1 cellular context compared by ENCODE assay signal in the genomic region with DNA sequence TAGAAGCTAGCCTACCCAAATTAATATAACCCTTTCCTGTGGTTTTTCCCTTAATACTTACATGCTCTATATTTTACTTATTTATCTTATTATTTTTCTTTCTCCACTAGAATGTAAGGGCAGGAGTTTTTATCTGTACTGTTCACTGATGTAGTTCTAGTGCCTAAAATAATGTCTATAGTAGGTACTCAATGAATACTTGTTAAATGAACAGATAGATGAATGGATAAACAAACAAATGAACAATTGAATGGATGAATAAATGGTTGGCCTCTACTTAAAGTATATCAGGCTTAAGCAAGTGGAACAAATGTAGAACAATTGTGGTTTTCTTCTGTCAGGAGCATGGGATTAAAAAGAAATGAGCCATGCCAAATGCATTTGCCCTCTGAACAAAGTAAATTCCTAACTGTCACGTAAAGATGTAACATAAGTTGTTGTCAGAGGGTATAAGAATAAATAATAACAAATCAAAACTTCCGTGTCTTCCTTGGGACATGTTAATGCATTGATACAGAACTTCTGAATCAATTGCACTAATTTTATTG.
TF ChIP-seq lines count a peak whose summit lies in the region.

No MANE protein-coding gene starts in this region.

TF ChIP-seq in HEK293, 187 proteins besides CTCF, POLR2A, EP300 and RAD21 (continued from another document and continues in another):
- TF ChIP-seq, protein P1, sequence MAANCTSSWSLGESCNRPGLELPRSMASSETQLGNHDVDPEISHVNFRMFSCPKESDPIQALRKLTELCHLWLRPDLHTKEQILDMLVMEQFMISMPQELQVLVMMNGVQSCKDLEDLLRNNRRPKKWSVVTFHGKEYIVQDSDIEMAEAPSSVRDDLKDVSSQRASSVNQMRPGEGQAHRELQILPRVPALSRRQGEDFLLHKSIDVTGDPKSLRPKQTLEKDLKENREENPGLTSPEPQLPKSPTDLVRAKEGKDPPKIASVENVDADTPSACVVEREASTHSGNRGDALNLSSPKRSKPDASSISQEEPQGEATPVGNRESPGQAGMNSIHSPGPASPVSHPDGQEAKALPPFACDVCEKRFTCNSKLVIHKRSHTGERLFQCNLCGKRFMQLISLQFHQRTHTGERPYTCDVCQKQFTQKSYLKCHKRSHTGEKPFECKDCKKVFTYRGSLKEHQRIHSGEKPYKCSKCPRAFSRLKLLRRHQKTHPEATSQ (tag by site-specific recombination; IDR thresholded peaks at IDR 0.05), result no peak
- TF ChIP-seq SP3 (tag by site-specific recombination; IDR thresholded peaks at IDR 0.05) (peak; percentile 35; the same call in 1 of the 2 replicates), ZNF544 (tag by site-specific recombination; IDR thresholded peaks at IDR 0.05) (no peak), ZSCAN30 (tag by site-specific recombination; IDR thresholded peaks at IDR 0.05) (0 out of 2 replicates have a peak, but pooled peaks have one; percentile 57), ZEB2 (tag by site-specific recombination; IDR thresholded peaks at IDR 0.05) (peak; percentile 63), ZNF202 (tag by site-specific recombination; IDR thresholded peaks at IDR 0.05; ENCODE audit: borderline replicate concordance) (no peak), ZNF677 (tag by site-specific recombination; IDR thresholded peaks at IDR 0.05) (no peak), ZNF416 (tag by site-specific recombination; IDR thresholded peaks at IDR 0.05) (no peak), ZNF629 (tag by site-specific recombination; IDR thresholded peaks at IDR 0.05) (peak; percentile 66), ZNF132 (tag by site-specific recombination; IDR thresholded peaks at IDR 0.05; ENCODE audit: borderline replicate concordance) (no peak), ZNF239 (tag by site-specific recombination; IDR thresholded peaks at IDR 0.05) (no peak), ZNF146 (tag by site-specific recombination; IDR thresholded peaks at IDR 0.05) (0 out of 2 replicates have a peak, but pooled peaks have one; percentile 19), ZNF837 (tag by site-specific recombination; IDR thresholded peaks at IDR 0.05) (no peak), GLIS2 (tag by site-specific recombination; IDR thresholded peaks at IDR 0.05) (peak; percentile 53; the same call in 1 of the 2 replicates), ZNF654 (tag by site-specific recombination; IDR thresholded peaks at IDR 0.05; ENCODE audit: low read depth) (no peak), ZNF366 (tag by site-specific recombination; conservative IDR thresholded peaks at IDR 0.05) (peak; percentile 70), ZFP69B (tag by site-specific recombination; IDR thresholded peaks at IDR 0.05) (no peak), ZNF843 (tag by site-specific recombination; IDR thresholded peaks at IDR 0.05) (peak; percentile 97), ZNF174 (tag by site-specific recombination; IDR thresholded peaks at IDR 0.05) (no peak), ZSCAN23 (tag by site-specific recombination; IDR thresholded peaks at IDR 0.05) (0 out of 2 replicates have a peak, but pooled peaks have one; percentile 85), GLI2 (tag by site-specific recombination; IDR thresholded peaks at IDR 0.05; ENCODE audit: borderline replicate concordance, low read depth) (peak; percentile 97), MYNN (tag by site-specific recombination; IDR thresholded peaks at IDR 0.05; ENCODE audit: borderline replicate concordance) (no peak), ZNF223 (tag by site-specific recombination; IDR thresholded peaks at IDR 0.05) (no peak), ZNF354C (tag by site-specific recombination; IDR thresholded peaks at IDR 0.05; ENCODE audit: borderline replicate concordance, low read depth) (no peak), SCRT2 (tag by site-specific recombination; IDR thresholded peaks at IDR 0.05) (no peak), SP7 (tag by site-specific recombination; IDR thresholded peaks at IDR 0.05) (peak; percentile 90), OSR2 (tag by site-specific recombination; IDR thresholded peaks at IDR 0.05) (peak; percentile 97), ZNF266 (tag by site-specific recombination; IDR thresholded peaks at IDR 0.05; ENCODE audit: low read depth) (no peak), BCL11A (tag by site-specific recombination; IDR thresholded peaks at IDR 0.05; ENCODE audit: low read depth) (peak; percentile 89), KLF10 (tag by site-specific recombination; IDR thresholded peaks at IDR 0.05) (peak; percentile 67), TCF7L2 (IDR thresholded peaks at IDR 0.05; ENCODE audit: borderline replicate concordance, low read depth, low read length) (peak; percentile 88), ZNF140 (tag by site-specific recombination; IDR thresholded peaks at IDR 0.05) (no peak), ZFHX2 (tag by site-specific recombination; conservative IDR thresholded peaks at IDR 0.05) (no peak), KLF8 (tag by site-specific recombination; IDR thresholded peaks at IDR 0.05) (peak; percentile 95), GFI1B (tag by site-specific recombination; IDR thresholded peaks at IDR 0.05) (peak; percentile 81), ZNF610 (tag by site-specific recombination; IDR thresholded peaks at IDR 0.05; ENCODE audit: borderline replicate concordance) (no peak), FEZF1 (tag by site-specific recombination; IDR thresholded peaks at IDR 0.05) (peak; percentile 97)
- TF ChIP-seq, protein P2, sequence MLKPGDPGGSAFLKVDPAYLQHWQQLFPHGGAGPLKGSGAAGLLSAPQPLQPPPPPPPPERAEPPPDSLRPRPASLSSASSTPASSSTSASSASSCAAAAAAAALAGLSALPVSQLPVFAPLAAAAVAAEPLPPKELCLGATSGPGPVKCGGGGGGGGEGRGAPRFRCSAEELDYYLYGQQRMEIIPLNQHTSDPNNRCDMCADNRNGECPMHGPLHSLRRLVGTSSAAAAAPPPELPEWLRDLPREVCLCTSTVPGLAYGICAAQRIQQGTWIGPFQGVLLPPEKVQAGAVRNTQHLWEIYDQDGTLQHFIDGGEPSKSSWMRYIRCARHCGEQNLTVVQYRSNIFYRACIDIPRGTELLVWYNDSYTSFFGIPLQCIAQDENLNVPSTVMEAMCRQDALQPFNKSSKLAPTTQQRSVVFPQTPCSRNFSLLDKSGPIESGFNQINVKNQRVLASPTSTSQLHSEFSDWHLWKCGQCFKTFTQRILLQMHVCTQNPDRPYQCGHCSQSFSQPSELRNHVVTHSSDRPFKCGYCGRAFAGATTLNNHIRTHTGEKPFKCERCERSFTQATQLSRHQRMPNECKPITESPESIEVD (tag by site-specific recombination; IDR thresholded peaks at IDR 0.05), result peak; percentile 93
- TF ChIP-seq, protein P3, sequence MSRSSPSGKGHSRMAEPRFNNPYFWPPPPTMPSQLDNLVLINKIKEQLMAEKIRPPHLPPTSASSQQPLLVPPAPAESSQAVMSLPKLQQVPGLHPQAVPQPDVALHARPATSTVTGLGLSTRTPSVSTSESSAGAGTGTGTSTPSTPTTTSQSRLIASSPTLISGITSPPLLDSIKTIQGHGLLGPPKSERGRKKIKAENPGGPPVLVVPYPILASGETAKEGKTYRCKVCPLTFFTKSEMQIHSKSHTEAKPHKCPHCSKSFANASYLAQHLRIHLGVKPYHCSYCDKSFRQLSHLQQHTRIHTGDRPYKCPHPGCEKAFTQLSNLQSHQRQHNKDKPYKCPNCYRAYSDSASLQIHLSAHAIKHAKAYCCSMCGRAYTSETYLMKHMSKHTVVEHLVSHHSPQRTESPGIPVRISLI (tag by site-specific recombination; IDR thresholded peaks at IDR 0.05), result peak; percentile 53; the same call in 1 of the 2 replicates
- TF ChIP-seq, protein P4, sequence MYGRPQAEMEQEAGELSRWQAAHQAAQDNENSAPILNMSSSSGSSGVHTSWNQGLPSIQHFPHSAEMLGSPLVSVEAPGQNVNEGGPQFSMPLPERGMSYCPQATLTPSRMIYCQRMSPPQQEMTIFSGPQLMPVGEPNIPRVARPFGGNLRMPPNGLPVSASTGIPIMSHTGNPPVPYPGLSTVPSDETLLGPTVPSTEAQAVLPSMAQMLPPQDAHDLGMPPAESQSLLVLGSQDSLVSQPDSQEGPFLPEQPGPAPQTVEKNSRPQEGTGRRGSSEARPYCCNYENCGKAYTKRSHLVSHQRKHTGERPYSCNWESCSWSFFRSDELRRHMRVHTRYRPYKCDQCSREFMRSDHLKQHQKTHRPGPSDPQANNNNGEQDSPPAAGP (tag by site-specific recombination; IDR thresholded peaks at IDR 0.05), result no peak
- TF ChIP-seq, protein P5, sequence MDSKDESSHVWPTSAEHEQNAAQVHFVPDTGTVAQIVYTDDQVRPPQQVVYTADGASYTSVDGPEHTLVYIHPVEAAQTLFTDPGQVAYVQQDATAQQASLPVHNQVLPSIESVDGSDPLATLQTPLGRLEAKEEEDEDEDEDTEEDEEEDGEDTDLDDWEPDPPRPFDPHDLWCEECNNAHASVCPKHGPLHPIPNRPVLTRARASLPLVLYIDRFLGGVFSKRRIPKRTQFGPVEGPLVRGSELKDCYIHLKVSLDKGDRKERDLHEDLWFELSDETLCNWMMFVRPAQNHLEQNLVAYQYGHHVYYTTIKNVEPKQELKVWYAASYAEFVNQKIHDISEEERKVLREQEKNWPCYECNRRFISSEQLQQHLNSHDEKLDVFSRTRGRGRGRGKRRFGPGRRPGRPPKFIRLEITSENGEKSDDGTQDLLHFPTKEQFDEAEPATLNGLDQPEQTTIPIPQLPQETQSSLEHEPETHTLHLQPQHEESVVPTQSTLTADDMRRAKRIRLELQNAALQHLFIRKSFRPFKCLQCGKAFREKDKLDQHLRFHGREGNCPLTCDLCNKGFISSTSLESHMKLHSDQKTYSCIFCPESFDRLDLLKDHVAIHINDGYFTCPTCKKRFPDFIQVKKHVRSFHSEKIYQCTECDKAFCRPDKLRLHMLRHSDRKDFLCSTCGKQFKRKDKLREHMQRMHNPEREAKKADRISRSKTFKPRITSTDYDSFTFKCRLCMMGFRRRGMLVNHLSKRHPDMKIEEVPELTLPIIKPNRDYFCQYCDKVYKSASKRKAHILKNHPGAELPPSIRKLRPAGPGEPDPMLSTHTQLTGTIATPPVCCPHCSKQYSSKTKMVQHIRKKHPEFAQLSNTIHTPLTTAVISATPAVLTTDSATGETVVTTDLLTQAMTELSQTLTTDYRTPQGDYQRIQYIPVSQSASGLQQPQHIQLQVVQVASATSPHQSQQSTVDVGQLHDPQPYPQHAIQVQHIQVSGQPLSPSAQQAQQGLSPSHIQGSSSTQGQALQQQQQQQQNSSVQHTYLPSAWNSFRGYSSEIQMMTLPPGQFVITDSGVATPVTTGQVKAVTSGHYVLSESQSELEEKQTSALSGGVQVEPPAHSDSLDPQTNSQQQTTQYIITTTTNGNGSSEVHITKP (tag by site-specific recombination; IDR thresholded peaks at IDR 0.05), result 0 out of 2 replicates have a peak, but pooled peaks have one; percentile 17
- TF ChIP-seq, protein P6, sequence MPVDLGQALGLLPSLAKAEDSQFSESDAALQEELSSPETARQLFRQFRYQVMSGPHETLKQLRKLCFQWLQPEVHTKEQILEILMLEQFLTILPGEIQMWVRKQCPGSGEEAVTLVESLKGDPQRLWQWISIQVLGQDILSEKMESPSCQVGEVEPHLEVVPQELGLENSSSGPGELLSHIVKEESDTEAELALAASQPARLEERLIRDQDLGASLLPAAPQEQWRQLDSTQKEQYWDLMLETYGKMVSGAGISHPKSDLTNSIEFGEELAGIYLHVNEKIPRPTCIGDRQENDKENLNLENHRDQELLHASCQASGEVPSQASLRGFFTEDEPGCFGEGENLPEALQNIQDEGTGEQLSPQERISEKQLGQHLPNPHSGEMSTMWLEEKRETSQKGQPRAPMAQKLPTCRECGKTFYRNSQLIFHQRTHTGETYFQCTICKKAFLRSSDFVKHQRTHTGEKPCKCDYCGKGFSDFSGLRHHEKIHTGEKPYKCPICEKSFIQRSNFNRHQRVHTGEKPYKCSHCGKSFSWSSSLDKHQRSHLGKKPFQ (tag by site-specific recombination; IDR thresholded peaks at IDR 0.05), result peak; percentile 25; the same call in 1 of the 2 replicates
- TF ChIP-seq, protein P7, sequence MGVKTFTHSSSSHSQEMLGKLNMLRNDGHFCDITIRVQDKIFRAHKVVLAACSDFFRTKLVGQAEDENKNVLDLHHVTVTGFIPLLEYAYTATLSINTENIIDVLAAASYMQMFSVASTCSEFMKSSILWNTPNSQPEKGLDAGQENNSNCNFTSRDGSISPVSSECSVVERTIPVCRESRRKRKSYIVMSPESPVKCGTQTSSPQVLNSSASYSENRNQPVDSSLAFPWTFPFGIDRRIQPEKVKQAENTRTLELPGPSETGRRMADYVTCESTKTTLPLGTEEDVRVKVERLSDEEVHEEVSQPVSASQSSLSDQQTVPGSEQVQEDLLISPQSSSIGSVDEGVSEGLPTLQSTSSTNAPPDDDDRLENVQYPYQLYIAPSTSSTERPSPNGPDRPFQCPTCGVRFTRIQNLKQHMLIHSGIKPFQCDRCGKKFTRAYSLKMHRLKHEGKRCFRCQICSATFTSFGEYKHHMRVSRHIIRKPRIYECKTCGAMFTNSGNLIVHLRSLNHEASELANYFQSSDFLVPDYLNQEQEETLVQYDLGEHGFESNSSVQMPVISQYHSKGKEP (tag by site-specific recombination; IDR thresholded peaks at IDR 0.05), result peak; percentile 69; the same call in 1 of the 2 replicates
- TF ChIP-seq, protein P8, sequence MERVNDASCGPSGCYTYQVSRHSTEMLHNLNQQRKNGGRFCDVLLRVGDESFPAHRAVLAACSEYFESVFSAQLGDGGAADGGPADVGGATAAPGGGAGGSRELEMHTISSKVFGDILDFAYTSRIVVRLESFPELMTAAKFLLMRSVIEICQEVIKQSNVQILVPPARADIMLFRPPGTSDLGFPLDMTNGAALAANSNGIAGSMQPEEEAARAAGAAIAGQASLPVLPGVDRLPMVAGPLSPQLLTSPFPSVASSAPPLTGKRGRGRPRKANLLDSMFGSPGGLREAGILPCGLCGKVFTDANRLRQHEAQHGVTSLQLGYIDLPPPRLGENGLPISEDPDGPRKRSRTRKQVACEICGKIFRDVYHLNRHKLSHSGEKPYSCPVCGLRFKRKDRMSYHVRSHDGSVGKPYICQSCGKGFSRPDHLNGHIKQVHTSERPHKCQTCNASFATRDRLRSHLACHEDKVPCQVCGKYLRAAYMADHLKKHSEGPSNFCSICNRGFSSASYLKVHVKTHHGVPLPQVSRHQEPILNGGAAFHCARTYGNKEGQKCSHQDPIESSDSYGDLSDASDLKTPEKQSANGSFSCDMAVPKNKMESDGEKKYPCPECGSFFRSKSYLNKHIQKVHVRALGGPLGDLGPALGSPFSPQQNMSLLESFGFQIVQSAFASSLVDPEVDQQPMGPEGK (tag by site-specific recombination; IDR thresholded peaks at IDR 0.05), result peak; percentile 48; the same call in 1 of the 2 replicates
- TF ChIP-seq, protein P9, sequence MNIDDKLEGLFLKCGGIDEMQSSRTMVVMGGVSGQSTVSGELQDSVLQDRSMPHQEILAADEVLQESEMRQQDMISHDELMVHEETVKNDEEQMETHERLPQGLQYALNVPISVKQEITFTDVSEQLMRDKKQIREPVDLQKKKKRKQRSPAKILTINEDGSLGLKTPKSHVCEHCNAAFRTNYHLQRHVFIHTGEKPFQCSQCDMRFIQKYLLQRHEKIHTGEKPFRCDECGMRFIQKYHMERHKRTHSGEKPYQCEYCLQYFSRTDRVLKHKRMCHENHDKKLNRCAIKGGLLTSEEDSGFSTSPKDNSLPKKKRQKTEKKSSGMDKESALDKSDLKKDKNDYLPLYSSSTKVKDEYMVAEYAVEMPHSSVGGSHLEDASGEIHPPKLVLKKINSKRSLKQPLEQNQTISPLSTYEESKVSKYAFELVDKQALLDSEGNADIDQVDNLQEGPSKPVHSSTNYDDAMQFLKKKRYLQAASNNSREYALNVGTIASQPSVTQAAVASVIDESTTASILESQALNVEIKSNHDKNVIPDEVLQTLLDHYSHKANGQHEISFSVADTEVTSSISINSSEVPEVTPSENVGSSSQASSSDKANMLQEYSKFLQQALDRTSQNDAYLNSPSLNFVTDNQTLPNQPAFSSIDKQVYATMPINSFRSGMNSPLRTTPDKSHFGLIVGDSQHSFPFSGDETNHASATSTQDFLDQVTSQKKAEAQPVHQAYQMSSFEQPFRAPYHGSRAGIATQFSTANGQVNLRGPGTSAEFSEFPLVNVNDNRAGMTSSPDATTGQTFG (tag by site-specific recombination; IDR thresholded peaks at IDR 0.05; ENCODE audit: borderline replicate concordance), result peak; percentile 72; the same call in 1 of the 2 replicates
